Comparison of ENCODE assay signal across 8 cellular contexts in genomic region chr1:6554031-6554906, GRCh38. TPM values are rescaled to one million over a fixed set of nuclear protein-coding genes. Genes with fewer than 3 reads are reported as not detected.
DNase-seq lines count a peak whose midpoint lies in the region; ATAC-seq and TF ChIP-seq lines count a peak whose summit lies in the region.

TSS of gene NOL9 (minus strand) at chr1:6554513. CDS start at chr1:6554502, 11 bp downstream.

- peak within 1 kb of the TSS; percentile 91 to 94 for H3K4me3 ChIP-seq in right atrium auricular region
- H3K4me3 ChIP-seq in uterus, result peak within 1 kb of the TSS; percentile 86 to 91

- intact Hi-C loops in uterus (cut with DNase I; ENCODE audit: low total_unique reads), result loop anchor here (2.0 to 10.0 kb wide), 2 partner anchors 47 to 81 kb away; no protein-coding TSS in a partner anchor

- H3K27me3 ChIP-seq in right atrium auricular region, result no peaks in the 10 kb centered on the region
- no peaks in the 10 kb centered on the region for H3K27me3 ChIP-seq in uterus

- peaks cover 14% of the 10 kb centered on the region for H3K4me1 Mint-ChIP-seq in T-helper 1 cell treated with Interleukin-12 subunit alpha and Interleukin-12 subunit beta and Interleukin-4 antibody, amounts not matched to agents 30 μg/mL and 1 μg/mL, for 36 hours (ENCODE audit: low read depth)

- peak within 1 kb of the TSS; percentile 30 for H3K27ac ChIP-seq in angular gyrus (ENCODE audit: low read depth, low read length)
- peak within 1 kb of the TSS; percentile 70 to 82 for H3K27ac ChIP-seq in right atrium auricular region
- peak within 1 kb of the TSS; percentile 77 to 86 for H3K27ac ChIP-seq in uterus

- H3K9me3 ChIP-seq in right atrium auricular region (no peaks in the 10 kb centered on the region), uterus (no peaks in the 10 kb centered on the region)

- peak; percentile 17 to 54 for TF ChIP-seq POLR2A in uterus (IDR thresholded peaks at IDR 0.05)

- H3K36me3 ChIP-seq in right atrium auricular region (peaks cover 11% of the 10 kb centered on the region), uterus (no peaks in the 10 kb centered on the region)

- no peaks in the 10 kb centered on the region for H3K27me3 Mint-ChIP-seq in T-helper 1 cell treated with Interleukin-12 subunit alpha and Interleukin-12 subunit beta and Interleukin-4 antibody, amounts not matched to agents 30 μg/mL and 1 μg/mL, for 36 hours (ENCODE audit: low read depth)

- H3K9me3 Mint-ChIP-seq in T-helper 1 cell treated with Interleukin-12 subunit alpha and Interleukin-12 subunit beta and Interleukin-4 antibody, amounts not matched to agents 30 μg/mL and 1 μg/mL, for 36 hours, result no peaks in the 10 kb centered on the region

- H3K4me3 Mint-ChIP-seq in T-helper 1 cell treated with Interleukin-12 subunit alpha and Interleukin-12 subunit beta and Interleukin-4 antibody, amounts not matched to agents 30 μg/mL and 1 μg/mL, for 36 hours, result peak within 1 kb of the TSS; percentile 82

- H3K4me1 ChIP-seq in right atrium auricular region, result peaks cover 0 to 21% of the 10 kb centered on the region in 2 donors
- H3K4me1 ChIP-seq in uterus, result peaks cover 7% of the 10 kb centered on the region in 2 donors

- peak; percentile 85 for ATAC-seq in HG02870 (IDR thresholded peaks at IDR 0.05; ENCODE audit: unreplicated experiment)

- DNase-seq in GM13976 (ENCODE audit: low spot score) (peak; percentile 99), NCI-H146 (lab: John Stamatoyannopoulos, UW) (peak; percentile 83), right atrium auricular region (ENCODE audit: low spot score) (peak; percentile 90), pulmonary artery endothelial cell (ENCODE audit: low read depth, low spot score) (peak; percentile 64), uterus (peak; percentile 93 to 96)

- in situ Hi-C loops in GM13976 (cut with MboI; ENCODE audit: low sequenced_read_pairs, unreplicated experiment), result no loop called here

- H3K36me3 Mint-ChIP-seq in T-helper 1 cell treated with Interleukin-12 subunit alpha and Interleukin-12 subunit beta and Interleukin-4 antibody, amounts not matched to agents 30 μg/mL and 1 μg/mL, for 36 hours (ENCODE audit: low read depth), result peaks cover 4% of the 10 kb centered on the region

- peak within 1 kb of the TSS; percentile 76 for H3K27ac Mint-ChIP-seq in T-helper 1 cell treated with Interleukin-12 subunit alpha and Interleukin-12 subunit beta and Interleukin-4 antibody, amounts not matched to agents 30 μg/mL and 1 μg/mL, for 36 hours

- TF ChIP-seq CTCF in GM13976 (IDR thresholded peaks at IDR 0.05; ENCODE audit: borderline replicate concordance, control extremely low read depth, extremely low read depth, insufficient read depth, missing control alignments), result peak; percentile 99
- TF ChIP-seq CTCF in right atrium auricular region (IDR thresholded peaks at IDR 0.05), result peak; percentile 94 to 96
- peak; percentile 95 to 99 (median 98) for TF ChIP-seq CTCF in uterus (IDR thresholded peaks at IDR 0.05)

RNA-seq across cellular contexts. Expression of gene NOL9, which starts in this region (rescaled TPM):
- total RNA-seq in right atrium auricular region (10 to 100 TPM; 15.4 to 15.6 TPM), pulmonary artery endothelial cell (22.2 and 34.1 TPM in 2 replicates), uterus (10 to 100 TPM in 2 of 4 donors, 1 to 10 TPM in 2; 4.7 to 44.8 (median 23.7) TPM)

Comparison
In these comparisons a context has a peak if more than half of its experiments do, and no peak if none do; other contexts are left out.
1. Peak in every context shown above with its lines: DNase-seq, ATAC-seq, H3K4me3 ChIP-seq and H3K27ac ChIP-seq.
2. H3K27ac ChIP-seq: peak in every context shown above with its lines; median percentile 82 in uterus; 76 in right atrium auricular region; 30 in angular gyrus.